Comparison of ENCODE assay signal across 2 cellular contexts in the genomic region with DNA sequence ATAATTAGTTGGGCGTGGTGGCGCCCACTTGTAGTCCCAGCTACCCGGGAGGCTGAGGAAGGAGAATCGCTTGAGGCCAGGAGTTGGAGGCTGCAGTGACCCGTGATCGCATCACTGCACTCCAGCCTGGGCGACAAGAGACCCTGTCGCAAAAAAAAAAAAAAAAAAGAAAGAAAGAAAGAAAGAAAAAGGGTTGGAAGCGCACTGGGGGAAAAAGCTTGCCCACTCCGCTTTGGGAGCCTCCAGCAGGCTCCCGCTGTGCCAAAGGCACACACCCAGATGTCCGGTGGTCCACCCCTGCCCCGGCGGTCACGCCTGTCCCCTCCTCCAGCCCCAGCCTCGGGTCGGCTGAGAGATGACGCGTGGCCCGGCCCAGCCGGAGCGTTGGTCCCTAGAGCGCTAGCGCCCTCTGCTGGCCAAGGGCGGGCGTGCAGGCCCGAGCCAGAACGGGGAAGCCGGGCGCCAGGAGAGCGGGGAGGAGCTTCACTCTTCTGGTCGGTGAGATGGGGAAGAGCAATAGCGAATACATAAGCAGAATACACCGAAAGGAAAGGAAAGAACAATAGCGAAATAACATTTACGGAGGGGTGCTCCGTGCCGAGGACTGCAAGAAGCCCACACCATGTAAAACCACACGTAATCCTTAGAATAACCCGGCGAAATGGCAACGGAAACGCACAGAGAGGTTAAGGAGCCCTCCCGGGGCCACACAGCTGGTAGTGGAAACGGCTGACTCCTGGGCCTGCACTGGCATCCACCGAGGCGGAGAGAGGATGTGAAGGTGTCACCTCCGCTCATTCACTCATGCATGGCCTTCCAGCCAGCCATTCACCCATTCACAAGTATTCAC.
A peak's percentile ranks its signal among the peaks of the same experiment; 100 is the strongest.
TF ChIP-seq lines count a peak whose summit lies in the region.

No MANE protein-coding gene starts in this region.

TF ChIP-seq in HEK293, 187 proteins besides CTCF, POLR2A, EP300 and RAD21 (continued from another document and continues in another):
- TF ChIP-seq GLIS1 (tag by site-specific recombination; IDR thresholded peaks at IDR 0.05) (peak; percentile 63), ZEB2 (tag by site-specific recombination; IDR thresholded peaks at IDR 0.05) (peak; percentile 79; the same call in 1 of the 2 replicates), ZNF202 (tag by site-specific recombination; IDR thresholded peaks at IDR 0.05; ENCODE audit: borderline replicate concordance) (no peak), ZNF366 (tag by site-specific recombination; conservative IDR thresholded peaks at IDR 0.05) (peak; percentile 38), ZXDB (tag by site-specific recombination; IDR thresholded peaks at IDR 0.05) (0 out of 2 replicates have a peak, but pooled peaks have one; percentile 52), ZBTB8A (tag by site-specific recombination; IDR thresholded peaks at IDR 0.05) (peak; percentile 23; the same call in 1 of the 2 replicates), ZNF501 (tag by site-specific recombination; IDR thresholded peaks at IDR 0.05) (no peak), ZNF626 (tag by site-specific recombination; IDR thresholded peaks at IDR 0.05) (no peak), ZNF140 (tag by site-specific recombination; IDR thresholded peaks at IDR 0.05) (no peak), GFI1B (tag by site-specific recombination; IDR thresholded peaks at IDR 0.05) (no peak), ZNF792 (tag by site-specific recombination; IDR thresholded peaks at IDR 0.05) (no peak), EGR2 (tag by site-specific recombination; IDR thresholded peaks at IDR 0.05; ENCODE audit: low read depth) (0 out of 2 replicates have a peak, but pooled peaks have one; percentile 16), ZNF274 (IDR thresholded peaks at IDR 0.05; ENCODE audit: low read length) (no peak), ZNF274 (tag by site-specific recombination; IDR thresholded peaks at IDR 0.05; ENCODE audit: borderline replicate concordance) (no peak), KLF1 (tag by site-specific recombination; IDR thresholded peaks at IDR 0.05) (peak; percentile 81), ZNF2 (tag by site-specific recombination; IDR thresholded peaks at IDR 0.05) (peak; percentile 47; the same call in 1 of the 2 replicates), ZNF624 (tag by site-specific recombination; IDR thresholded peaks at IDR 0.05) (no peak), ZNF239 (tag by site-specific recombination; IDR thresholded peaks at IDR 0.05) (no peak), ZNF175 (tag by site-specific recombination; IDR thresholded peaks at IDR 0.05) (no peak), ZNF174 (tag by site-specific recombination; IDR thresholded peaks at IDR 0.05) (no peak)
- TF ChIP-seq, protein P1, sequence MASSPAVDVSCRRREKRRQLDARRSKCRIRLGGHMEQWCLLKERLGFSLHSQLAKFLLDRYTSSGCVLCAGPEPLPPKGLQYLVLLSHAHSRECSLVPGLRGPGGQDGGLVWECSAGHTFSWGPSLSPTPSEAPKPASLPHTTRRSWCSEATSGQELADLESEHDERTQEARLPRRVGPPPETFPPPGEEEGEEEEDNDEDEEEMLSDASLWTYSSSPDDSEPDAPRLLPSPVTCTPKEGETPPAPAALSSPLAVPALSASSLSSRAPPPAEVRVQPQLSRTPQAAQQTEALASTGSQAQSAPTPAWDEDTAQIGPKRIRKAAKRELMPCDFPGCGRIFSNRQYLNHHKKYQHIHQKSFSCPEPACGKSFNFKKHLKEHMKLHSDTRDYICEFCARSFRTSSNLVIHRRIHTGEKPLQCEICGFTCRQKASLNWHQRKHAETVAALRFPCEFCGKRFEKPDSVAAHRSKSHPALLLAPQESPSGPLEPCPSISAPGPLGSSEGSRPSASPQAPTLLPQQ (tag by site-specific recombination; IDR thresholded peaks at IDR 0.05), result peak; percentile 55; the same call in 1 of the 2 replicates
- TF ChIP-seq, protein P2, sequence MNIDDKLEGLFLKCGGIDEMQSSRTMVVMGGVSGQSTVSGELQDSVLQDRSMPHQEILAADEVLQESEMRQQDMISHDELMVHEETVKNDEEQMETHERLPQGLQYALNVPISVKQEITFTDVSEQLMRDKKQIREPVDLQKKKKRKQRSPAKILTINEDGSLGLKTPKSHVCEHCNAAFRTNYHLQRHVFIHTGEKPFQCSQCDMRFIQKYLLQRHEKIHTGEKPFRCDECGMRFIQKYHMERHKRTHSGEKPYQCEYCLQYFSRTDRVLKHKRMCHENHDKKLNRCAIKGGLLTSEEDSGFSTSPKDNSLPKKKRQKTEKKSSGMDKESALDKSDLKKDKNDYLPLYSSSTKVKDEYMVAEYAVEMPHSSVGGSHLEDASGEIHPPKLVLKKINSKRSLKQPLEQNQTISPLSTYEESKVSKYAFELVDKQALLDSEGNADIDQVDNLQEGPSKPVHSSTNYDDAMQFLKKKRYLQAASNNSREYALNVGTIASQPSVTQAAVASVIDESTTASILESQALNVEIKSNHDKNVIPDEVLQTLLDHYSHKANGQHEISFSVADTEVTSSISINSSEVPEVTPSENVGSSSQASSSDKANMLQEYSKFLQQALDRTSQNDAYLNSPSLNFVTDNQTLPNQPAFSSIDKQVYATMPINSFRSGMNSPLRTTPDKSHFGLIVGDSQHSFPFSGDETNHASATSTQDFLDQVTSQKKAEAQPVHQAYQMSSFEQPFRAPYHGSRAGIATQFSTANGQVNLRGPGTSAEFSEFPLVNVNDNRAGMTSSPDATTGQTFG (tag by site-specific recombination; IDR thresholded peaks at IDR 0.05; ENCODE audit: borderline replicate concordance), result no peak
- TF ChIP-seq, protein P3, sequence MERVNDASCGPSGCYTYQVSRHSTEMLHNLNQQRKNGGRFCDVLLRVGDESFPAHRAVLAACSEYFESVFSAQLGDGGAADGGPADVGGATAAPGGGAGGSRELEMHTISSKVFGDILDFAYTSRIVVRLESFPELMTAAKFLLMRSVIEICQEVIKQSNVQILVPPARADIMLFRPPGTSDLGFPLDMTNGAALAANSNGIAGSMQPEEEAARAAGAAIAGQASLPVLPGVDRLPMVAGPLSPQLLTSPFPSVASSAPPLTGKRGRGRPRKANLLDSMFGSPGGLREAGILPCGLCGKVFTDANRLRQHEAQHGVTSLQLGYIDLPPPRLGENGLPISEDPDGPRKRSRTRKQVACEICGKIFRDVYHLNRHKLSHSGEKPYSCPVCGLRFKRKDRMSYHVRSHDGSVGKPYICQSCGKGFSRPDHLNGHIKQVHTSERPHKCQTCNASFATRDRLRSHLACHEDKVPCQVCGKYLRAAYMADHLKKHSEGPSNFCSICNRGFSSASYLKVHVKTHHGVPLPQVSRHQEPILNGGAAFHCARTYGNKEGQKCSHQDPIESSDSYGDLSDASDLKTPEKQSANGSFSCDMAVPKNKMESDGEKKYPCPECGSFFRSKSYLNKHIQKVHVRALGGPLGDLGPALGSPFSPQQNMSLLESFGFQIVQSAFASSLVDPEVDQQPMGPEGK (tag by site-specific recombination; IDR thresholded peaks at IDR 0.05), result peak; percentile 69
- TF ChIP-seq, protein P4, sequence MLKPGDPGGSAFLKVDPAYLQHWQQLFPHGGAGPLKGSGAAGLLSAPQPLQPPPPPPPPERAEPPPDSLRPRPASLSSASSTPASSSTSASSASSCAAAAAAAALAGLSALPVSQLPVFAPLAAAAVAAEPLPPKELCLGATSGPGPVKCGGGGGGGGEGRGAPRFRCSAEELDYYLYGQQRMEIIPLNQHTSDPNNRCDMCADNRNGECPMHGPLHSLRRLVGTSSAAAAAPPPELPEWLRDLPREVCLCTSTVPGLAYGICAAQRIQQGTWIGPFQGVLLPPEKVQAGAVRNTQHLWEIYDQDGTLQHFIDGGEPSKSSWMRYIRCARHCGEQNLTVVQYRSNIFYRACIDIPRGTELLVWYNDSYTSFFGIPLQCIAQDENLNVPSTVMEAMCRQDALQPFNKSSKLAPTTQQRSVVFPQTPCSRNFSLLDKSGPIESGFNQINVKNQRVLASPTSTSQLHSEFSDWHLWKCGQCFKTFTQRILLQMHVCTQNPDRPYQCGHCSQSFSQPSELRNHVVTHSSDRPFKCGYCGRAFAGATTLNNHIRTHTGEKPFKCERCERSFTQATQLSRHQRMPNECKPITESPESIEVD (tag by site-specific recombination; IDR thresholded peaks at IDR 0.05), result no peak

TF ChIP-seq in SK-N-SH, 30 proteins besides CTCF, POLR2A, EP300 and RAD21 (continued from another document):
- TF ChIP-seq, protein P5, sequence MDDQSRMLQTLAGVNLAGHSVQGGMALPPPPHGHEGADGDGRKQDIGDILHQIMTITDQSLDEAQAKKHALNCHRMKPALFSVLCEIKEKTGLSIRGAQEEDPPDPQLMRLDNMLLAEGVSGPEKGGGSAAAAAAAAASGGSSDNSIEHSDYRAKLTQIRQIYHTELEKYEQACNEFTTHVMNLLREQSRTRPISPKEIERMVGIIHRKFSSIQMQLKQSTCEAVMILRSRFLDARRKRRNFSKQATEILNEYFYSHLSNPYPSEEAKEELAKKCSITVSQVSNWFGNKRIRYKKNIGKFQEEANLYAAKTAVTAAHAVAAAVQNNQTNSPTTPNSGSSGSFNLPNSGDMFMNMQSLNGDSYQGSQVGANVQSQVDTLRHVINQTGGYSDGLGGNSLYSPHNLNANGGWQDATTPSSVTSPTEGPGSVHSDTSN (IDR thresholded peaks at IDR 0.05), result no peak
- TF ChIP-seq GABPA (IDR thresholded peaks at IDR 0.05; ENCODE audit: low read depth), result no peak
- TF ChIP-seq POLR2AphosphoS5 (IDR thresholded peaks at IDR 0.05; ENCODE audit: low read depth, low read length), result peak; percentile 19; the same call in 1 of the 2 replicates
- 0 out of 2 replicates have a peak, but pooled peaks have one; percentile 47 for TF ChIP-seq RCOR1 (IDR thresholded peaks at IDR 0.05; ENCODE audit: low read length)
- peak; percentile 88 for TF ChIP-seq MXI1 (IDR thresholded peaks at IDR 0.05; ENCODE audit: low read depth, low read length)
- TF ChIP-seq EZH2phosphoT487 (IDR thresholded peaks at IDR 0.05; ENCODE audit: borderline replicate concordance, low read depth), result no peak
- peak; percentile 100 for TF ChIP-seq SMC3 (IDR thresholded peaks at IDR 0.05; ENCODE audit: low read depth, low read length)
- no peak for TF ChIP-seq FOXM1 (IDR thresholded peaks at IDR 0.05; ENCODE audit: low read depth)
- TF ChIP-seq, protein P6, sequence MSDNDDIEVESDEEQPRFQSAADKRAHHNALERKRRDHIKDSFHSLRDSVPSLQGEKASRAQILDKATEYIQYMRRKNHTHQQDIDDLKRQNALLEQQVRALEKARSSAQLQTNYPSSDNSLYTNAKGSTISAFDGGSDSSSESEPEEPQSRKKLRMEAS (IDR thresholded peaks at IDR 0.05; ENCODE audit: low read depth), result peak; percentile 87
- TF ChIP-seq, protein P7, sequence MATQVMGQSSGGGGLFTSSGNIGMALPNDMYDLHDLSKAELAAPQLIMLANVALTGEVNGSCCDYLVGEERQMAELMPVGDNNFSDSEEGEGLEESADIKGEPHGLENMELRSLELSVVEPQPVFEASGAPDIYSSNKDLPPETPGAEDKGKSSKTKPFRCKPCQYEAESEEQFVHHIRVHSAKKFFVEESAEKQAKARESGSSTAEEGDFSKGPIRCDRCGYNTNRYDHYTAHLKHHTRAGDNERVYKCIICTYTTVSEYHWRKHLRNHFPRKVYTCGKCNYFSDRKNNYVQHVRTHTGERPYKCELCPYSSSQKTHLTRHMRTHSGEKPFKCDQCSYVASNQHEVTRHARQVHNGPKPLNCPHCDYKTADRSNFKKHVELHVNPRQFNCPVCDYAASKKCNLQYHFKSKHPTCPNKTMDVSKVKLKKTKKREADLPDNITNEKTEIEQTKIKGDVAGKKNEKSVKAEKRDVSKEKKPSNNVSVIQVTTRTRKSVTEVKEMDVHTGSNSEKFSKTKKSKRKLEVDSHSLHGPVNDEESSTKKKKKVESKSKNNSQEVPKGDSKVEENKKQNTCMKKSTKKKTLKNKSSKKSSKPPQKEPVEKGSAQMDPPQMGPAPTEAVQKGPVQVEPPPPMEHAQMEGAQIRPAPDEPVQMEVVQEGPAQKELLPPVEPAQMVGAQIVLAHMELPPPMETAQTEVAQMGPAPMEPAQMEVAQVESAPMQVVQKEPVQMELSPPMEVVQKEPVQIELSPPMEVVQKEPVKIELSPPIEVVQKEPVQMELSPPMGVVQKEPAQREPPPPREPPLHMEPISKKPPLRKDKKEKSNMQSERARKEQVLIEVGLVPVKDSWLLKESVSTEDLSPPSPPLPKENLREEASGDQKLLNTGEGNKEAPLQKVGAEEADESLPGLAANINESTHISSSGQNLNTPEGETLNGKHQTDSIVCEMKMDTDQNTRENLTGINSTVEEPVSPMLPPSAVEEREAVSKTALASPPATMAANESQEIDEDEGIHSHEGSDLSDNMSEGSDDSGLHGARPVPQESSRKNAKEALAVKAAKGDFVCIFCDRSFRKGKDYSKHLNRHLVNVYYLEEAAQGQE (IDR thresholded peaks at IDR 0.05; ENCODE audit: low read depth, low read length), result no peak
- TF ChIP-seq, protein P8, sequence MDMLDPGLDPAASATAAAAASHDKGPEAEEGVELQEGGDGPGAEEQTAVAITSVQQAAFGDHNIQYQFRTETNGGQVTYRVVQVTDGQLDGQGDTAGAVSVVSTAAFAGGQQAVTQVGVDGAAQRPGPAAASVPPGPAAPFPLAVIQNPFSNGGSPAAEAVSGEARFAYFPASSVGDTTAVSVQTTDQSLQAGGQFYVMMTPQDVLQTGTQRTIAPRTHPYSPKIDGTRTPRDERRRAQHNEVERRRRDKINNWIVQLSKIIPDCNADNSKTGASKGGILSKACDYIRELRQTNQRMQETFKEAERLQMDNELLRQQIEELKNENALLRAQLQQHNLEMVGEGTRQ (IDR thresholded peaks at IDR 0.05; ENCODE audit: borderline replicate concordance, low read depth, low read length), result no peak
